ENCODE assay signal across 8 cellular contexts in genomic region chr1:25616080-25616931, GRCh38. TPM values are rescaled to one million over a fixed set of nuclear protein-coding genes. Genes with fewer than 3 reads are reported as not detected.
A peak's percentile ranks its signal among the peaks of the same experiment; 100 is the strongest.
DNase-seq lines count a peak whose midpoint lies in the region; ATAC-seq, FAIRE-seq and TF ChIP-seq lines count a peak whose summit lies in the region.

Gene MAN1C1, plus strand, starts transcription at chr1:25616791. Its CDS starts 1,007 bp downstream, at chr1:25617798.

- in situ Hi-C loops in HepG2 (cut with HindIII; ENCODE audit: extremely low pct_ligation_motif_present, low pct_unique_long_range_greater_than_20kb): loop anchor here (25.0 kb wide), 1 partner anchor 196 kb away; the partner anchor contains the start of genes MTFR1L and SELENON

- no peaks in the 10 kb centered on the region for H4K20me1 ChIP-seq in HepG2 (ENCODE audit: insufficient read depth, low read length)

- H3K4me3 ChIP-seq in AG04450 (ENCODE audit: low read depth, low read length) (peak within 1 kb of the TSS; percentile 62), HepG2 (replicated peaks in 1 of 3; ENCODE audit: insufficient read depth in 1 of 3, low read depth in 2 of 3, low read length in 3 of 3) (peak within 1 kb of the TSS; percentile 58 to 75 (median 61))

- no peak for FAIRE-seq in HepG2 (lab: Jason Lieb, UNC)

- H3K27ac ChIP-seq in AG04450 (ENCODE audit: low read depth, low read length) (no peak within 1 kb of the TSS), HepG2 (ENCODE audit: extremely low read length, insufficient read depth, low read length) (no peak within 1 kb of the TSS)

- peaks cover 11% of the 10 kb centered on the region for H3K4me1 ChIP-seq in HepG2 (ENCODE audit: insufficient read depth, low read length)

- no TSS peak for BruUV-seq in HepG2 (replicated peaks; lab: Mats Ljungman, UMichigan)

- no peaks in the 10 kb centered on the region for H3K79me2 ChIP-seq in HepG2 (ENCODE audit: insufficient read depth, low read length)

- TF ChIP-seq POLR2A in HepG2 (IDR thresholded peaks at IDR 0.05; ENCODE audit: insufficient read depth in 1 of 2, low read depth in 2 of 2, low read length in 2 of 2): no peak

- peak; percentile 46 for DNase-seq in AG04450 (ENCODE audit: low read depth, low spot score)
- DNase-seq in NCI-H526 (lab: John Stamatoyannopoulos, UW): peak; percentile 49 to 93
- peak; percentile 80 for DNase-seq in activated CD4-positive, alpha-beta T cell treated with anti-CD3 and anti-CD28 coated beads, Interleukin-2, amount 50 U/mL, for 1 hour
- DNase-seq in dermis blood vessel endothelial cell: peak; percentile 84
- peak; percentile 71 for DNase-seq in HepG2 (ENCODE audit: low spot score)
- peak; percentile 65 for DNase-seq in stimulated activated CD4-positive, alpha-beta T cell treated with anti-CD3 and anti-CD28 coated beads, Interleukin-2, amount 100 ng/mL, for 4 hours (ENCODE audit: low read depth)

- intact Hi-C loops in HepG2 (cut with micrococcal nuclease; ENCODE audit: unreplicated experiment): loop anchor here (5.0 kb wide), 1 partner anchor 181 kb away; no protein-coding TSS in a partner anchor

- ATAC-seq in GM18867 (IDR thresholded peaks at IDR 0.05; ENCODE audit: unreplicated experiment): peak; percentile 63
- ATAC-seq in HG03280 (IDR thresholded peaks at IDR 0.05; ENCODE audit: unreplicated experiment): peak; percentile 68
- peak; percentile 89 for ATAC-seq in HepG2

- H2AFZ ChIP-seq in HepG2 (ENCODE audit: low read length): no peak within 1 kb of the TSS

- WGBS in HepG2 (ENCODE audit: low lambda C conversion rate): 0% methylated on average over 9 of the region's 107 CpGs

- peak within 1 kb of the TSS; percentile 21; the same call in 1 of the 2 replicates for H3K9ac ChIP-seq in HepG2 (ENCODE audit: insufficient read depth, low read depth, low read length)

- POLR2A ChIA-PET in AG04450 (lab: Yijun Ruan, JAX) (interaction anchor here (0.7 kb wide), 1 partner anchor 19 kb away, joined by 3 read pairs; no protein-coding TSS in a partner anchor), HepG2 (lab: Yijun Ruan, JAX) (no interaction called here)

- TF ChIP-seq EP300 in HepG2 (IDR thresholded peaks at IDR 0.05; ENCODE audit: low read depth in 2 of 2, low read length in 2 of 2): no peak
- no peak for TF ChIP-seq EP300 in HepG2 (CRISPR knock-in tag; IDR thresholded peaks at IDR 0.05; ENCODE audit: borderline replicate concordance)

- H3K36me3 ChIP-seq in HepG2 (replicated peaks in 1 of 2; ENCODE audit: control insufficient read depth in 1 of 2, insufficient read depth in 2 of 2, low read length in 2 of 2): no peaks in the 10 kb centered on the region

- peaks cover 36% of the 10 kb centered on the region for H3K27me3 ChIP-seq in AG04450 (ENCODE audit: control insufficient read depth, insufficient read depth, low read length)
- H3K27me3 ChIP-seq in HepG2 (ENCODE audit: control insufficient read depth in 1 of 2, insufficient read depth in 2 of 2, low read length in 2 of 2): peaks cover 12 to 44% of the 10 kb centered on the region in 2 experiments

- peak; percentile 40; the same call in 1 of the 2 replicates for TF ChIP-seq RAD21 in HepG2 (CRISPR knock-in tag; IDR thresholded peaks at IDR 0.05)

- CTCF ChIA-PET in AG04450 (lab: Charles Lee) (interaction anchor here (0.6 to 1.6 kb wide), 4 partner anchors 179 to 194 kb away, joined by 3 read pairs; no protein-coding TSS in a partner anchor), HepG2 (lab: Yijun Ruan, JAX; ENCODE audit: low intra/inter-chr PET ratio, low total read pairs) (no interaction called here)

- H3K4me2 ChIP-seq in HepG2 (ENCODE audit: low read depth, low read length): peak within 1 kb of the TSS; percentile 92

- H3K9me3 ChIP-seq in AG04450 (ENCODE audit: control insufficient read depth, insufficient read depth, low read length): no peaks in the 10 kb centered on the region; the same call in 1 of the 2 replicates
- H3K9me3 ChIP-seq in HepG2 (ENCODE audit: low read length): no peaks in the 10 kb centered on the region

- TF ChIP-seq CTCF in AG04450 (IDR thresholded peaks at IDR 0.05; ENCODE audit: low read depth, low read length) (peak; percentile 53), HepG2 (CRISPR knock-in tag; IDR thresholded peaks at IDR 0.05) (peak; percentile 41)

TF ChIP-seq in HepG2, 621 proteins besides CTCF, POLR2A, EP300 and RAD21 (continues in another document):
- TF ChIP-seq ZBTB37 (CRISPR knock-in tag; IDR thresholded peaks at IDR 0.05): no peak
- TF ChIP-seq FOXJ3 (CRISPR knock-in tag; IDR thresholded peaks at IDR 0.05; ENCODE audit: borderline replicate concordance): no peak
- TF ChIP-seq RXRA (CRISPR knock-in tag; IDR thresholded peaks at IDR 0.05): no peak
- peak; percentile 59 for TF ChIP-seq SP2 (CRISPR knock-in tag; IDR thresholded peaks at IDR 0.05)
- no peak for TF ChIP-seq ZEB1 (IDR thresholded peaks at IDR 0.05; ENCODE audit: insufficient replicate concordance, low read depth)
- no peak for TF ChIP-seq SP140L (CRISPR knock-in tag; IDR thresholded peaks at IDR 0.05; ENCODE audit: borderline replicate concordance)
- TF ChIP-seq ZBTB7B (CRISPR knock-in tag; IDR thresholded peaks at IDR 0.05): peak; percentile 71
- no peak for TF ChIP-seq RBAK (CRISPR knock-in tag; IDR thresholded peaks at IDR 0.05)
- TF ChIP-seq LRRFIP1 (CRISPR knock-in tag; conservative IDR thresholded peaks at IDR 0.05): no peak
- TF ChIP-seq KLF16 (CRISPR knock-in tag; IDR thresholded peaks at IDR 0.05): 0 out of 4 replicates have a peak, but pooled peaks of 1 of the 2 experiments have one; percentile 18
- no peak for TF ChIP-seq LCORL (IDR thresholded peaks at IDR 0.05)
- TF ChIP-seq LCORL (CRISPR knock-in tag; IDR thresholded peaks at IDR 0.05): no peak

RNA-seq across cellular contexts. Expression of gene MAN1C1, which starts in this region (rescaled TPM):
- polyA plus RNA-seq in AG04450 (2011; rRNA removed) (16.9 TPM in 2 replicates), HepG2 (2011; rRNA removed) (0.18 and 0.39 TPM in 2 replicates)
- 12.7 and 17.1 TPM in 2 replicates for polyA minus RNA-seq in AG04450 (2011; rRNA and poly(A)+ RNA removed)
- total RNA-seq in dermis blood vessel endothelial cell (2.5 and 3.1 TPM in 2 replicates), HepG2 (2016; rRNA removed; fragmentation: Illumina TruSeq; extraction: Trizol) (0.15 and 0.49 TPM in 2 replicates)
- total RNA-seq in HepG2 (2016; cell fraction: cytosol; rRNA removed; fragmentation: Illumina TruSeq; extraction: Trizol; ENCODE audit: low read depth): 0.26 and 0.30 TPM in 2 replicates
- total RNA-seq in HepG2 (2016; cell fraction: insoluble cytoplasmic fraction; rRNA removed; fragmentation: Illumina TruSeq; extraction: Trizol): 0.32 and 0.39 TPM in 2 replicates
- 0.31 and 0.69 TPM in 2 replicates for total RNA-seq in HepG2 (2016; cell fraction: membrane; rRNA removed; fragmentation: Illumina TruSeq; extraction: Trizol)
- total RNA-seq in HepG2 (2016; cell fraction: nucleus; rRNA removed; fragmentation: Illumina TruSeq; extraction: Trizol): 0.25 and 0.50 TPM in 2 replicates
- 0.30 and 0.31 TPM in 2 replicates for polyA plus RNA-seq in HepG2 (2011; cell fraction: cytosol; rRNA removed)
- polyA plus RNA-seq in HepG2 (2011; cell fraction: nucleus; rRNA removed): 0.23 and 0.45 TPM in 2 replicates
- polyA plus RNA-seq in HepG2 (2012): 0.08 and 0.34 TPM in 2 replicates
- 0.11 and 0.33 TPM in 2 replicates for polyA plus RNA-seq in HepG2 (2016; cell fraction: cytosol; fragmentation: Illumina TruSeq; extraction: Trizol; ENCODE audit: low read depth)
- 0.90 and 1.0 TPM in 2 replicates for polyA plus RNA-seq in HepG2 (2016; cell fraction: insoluble cytoplasmic fraction; fragmentation: Illumina TruSeq; extraction: Trizol; ENCODE audit: low read depth)
- 0.25 and 0.31 TPM in 2 replicates for polyA plus RNA-seq in HepG2 (2016; cell fraction: membrane; fragmentation: Illumina TruSeq; extraction: Trizol; ENCODE audit: low read depth)
- polyA plus RNA-seq in HepG2 (2016; cell fraction: nucleus; fragmentation: Illumina TruSeq; extraction: Trizol; ENCODE audit: insufficient read depth, low read depth): 0.79 TPM in 1 of 2 replicates, not detected in the other
- 0.16 and 0.40 TPM in 2 replicates for polyA minus RNA-seq in HepG2 (2011; rRNA and poly(A)+ RNA removed; ENCODE audit: low replicate concordance)
- polyA minus RNA-seq in HepG2 (2011; cell fraction: cytosol; rRNA and poly(A)+ RNA removed): not detected in 2 replicates
- 0.26 TPM in 1 of 2 replicates, not detected in the other for polyA minus RNA-seq in HepG2 (2011; cell fraction: nucleus; rRNA and poly(A)+ RNA removed)
